ENCODE assay signal across 16 cellular contexts in genomic region chr2:216320852-216321251, GRCh38. TPM values are rescaled to one million over a fixed set of nuclear protein-coding genes. Genes with fewer than 3 reads are reported as not detected.
DNase-seq lines count a peak whose midpoint lies in the region; ATAC-seq and TF ChIP-seq lines count a peak whose summit lies in the region.
"Had no signal": no experiment of that assay in that cellular context is flagged by ENCODE, and none has a peak within 500 bp of the region (broad histone marks: within the 10 kb centered on the region; RNA-seq: fewer than 3 reads in every experiment).

No MANE protein-coding gene starts in this region.

- H3K27ac ChIP-seq in ACC112 (ENCODE audit: low read depth, low read length) (0 out of 2 replicates have a peak overlapping the region, but pooled peaks have one; percentile 27), GM23248 (peak overlapping the region; percentile 66), endodermal cell (ENCODE audit: low read depth, low read length) (no peak overlapping the region), osteoblast (ENCODE audit: low read depth, low read length) (peak overlapping the region; percentile 17), PC-3 (ENCODE audit: low read length) (no peak overlapping the region)
- H3K27ac ChIP-seq: 22Rv1; BLaER1 treated with 17β-estradiol and CSF1 and Interleukin-3, amounts not matched to agents 10 nM and 100 nM had no signal

- H2AFZ ChIP-seq in ACC112 (ENCODE audit: low read length, unreplicated experiment) (no peak overlapping the region), GM23248 (no peak overlapping the region), osteoblast (ENCODE audit: low read length) (no peak overlapping the region), PC-3 (ENCODE audit: low read length) (no peak overlapping the region)
- H2AFZ ChIP-seq: GM23338 had no signal

- no TSS peak for BruUV-seq in PC-3 (replicated peaks; lab: Mats Ljungman, UMichigan)

- WGBS in GM23248 (ENCODE audit: low coverage in 1 of 2, low lambda C conversion rate in 2 of 2, missing lambda C conversion rate in 2 of 2), 2 experiments: 83 to 84% methylated on average over 7 of the region's 7 CpGs
- 85 to 96% methylated on average over 5 to 7 of the region's 7 CpGs for WGBS in endodermal cell (ENCODE audit: insufficient coverage in 1 of 2, insufficient read length in 1 of 2), 2 experiments

- in situ Hi-C loops in GM23248 (cut with MboI): no loop called here

- H3K27me3 Mint-ChIP-seq in endodermal cell (ENCODE audit: insufficient read depth) (no peaks in the 10 kb centered on the region), nephron progenitor cell (ENCODE audit: low read depth, poor library complexity) (peaks cover 2% of the 10 kb centered on the region)

- no peaks in the 10 kb centered on the region for H3K27me3 ChIP-seq in ACC112 (ENCODE audit: insufficient read depth, low read length)
- H3K27me3 ChIP-seq in GM23248 (replicated peaks; ENCODE audit: insufficient read depth): no peaks in the 10 kb centered on the region
- no peaks in the 10 kb centered on the region for H3K27me3 ChIP-seq in endodermal cell (ENCODE audit: control insufficient read depth, insufficient read depth, low read length, poor library complexity, severe bottlenecking)
- no peaks in the 10 kb centered on the region for H3K27me3 ChIP-seq in osteoblast (ENCODE audit: insufficient read depth, low read length)
- no peaks in the 10 kb centered on the region for H3K27me3 ChIP-seq in PC-3 (ENCODE audit: low read length)
- H3K27me3 ChIP-seq: BLaER1 treated with 17β-estradiol and CSF1 and Interleukin-3, amounts not matched to agents 10 nM and 100 nM had no signal

- H3K4me3 ChIP-seq in ACC112 (ENCODE audit: low read depth, low read length): no peak overlapping the region
- no peak overlapping the region for H3K4me3 ChIP-seq in GM23248
- peak overlapping the region; percentile 67 for H3K4me3 ChIP-seq in endodermal cell (ENCODE audit: low read length)
- H3K4me3 ChIP-seq in osteoblast (ENCODE audit: insufficient read depth, low read length): no peak overlapping the region
- no peak overlapping the region for H3K4me3 ChIP-seq in PC-3 (ENCODE audit: low read length)
- H3K4me3 ChIP-seq: BLaER1 treated with 17β-estradiol and CSF1 and Interleukin-3, amounts not matched to agents 10 nM and 100 nM; GM23338 had no signal

- H3K4me2 ChIP-seq in GM23248 (ENCODE audit: unreplicated experiment) (peak overlapping the region; percentile 59), osteoblast (ENCODE audit: insufficient read depth, low read length) (no peak overlapping the region), PC-3 (ENCODE audit: low read length) (no peak overlapping the region)
- H3K4me2 ChIP-seq: BLaER1 treated with 17β-estradiol and CSF1 and Interleukin-3, amounts not matched to agents 10 nM and 100 nM; GM23338 had no signal

- H4K20me1 ChIP-seq in GM23248 (ENCODE audit: insufficient read depth) (no peaks in the 10 kb centered on the region), osteoblast (ENCODE audit: insufficient read depth, low read length) (no peaks in the 10 kb centered on the region), PC-3 (ENCODE audit: low read length) (no peaks in the 10 kb centered on the region)
- H4K20me1 ChIP-seq: BLaER1 treated with 17β-estradiol and CSF1 and Interleukin-3, amounts not matched to agents 10 nM and 100 nM had no signal

- H3K9me2 ChIP-seq in GM23248 (ENCODE audit: insufficient read depth) (no peaks in the 10 kb centered on the region), PC-3 (replicated peaks; ENCODE audit: low read length) (no peaks in the 10 kb centered on the region)

- H3K79me2 ChIP-seq in ACC112 (ENCODE audit: control insufficient read depth, insufficient read depth, low read length, unreplicated experiment) (peaks cover 17% of the 10 kb centered on the region), GM23248 (ENCODE audit: insufficient read depth) (peaks cover 50% of the 10 kb centered on the region), osteoblast (ENCODE audit: insufficient read depth, low read length) (peaks cover 7% of the 10 kb centered on the region), PC-3 (ENCODE audit: low read length) (no peaks in the 10 kb centered on the region)

- no peak for TF ChIP-seq CTCF in endodermal cell (conservative IDR thresholded peaks at IDR 0.05)
- no peak for TF ChIP-seq CTCF in osteoblast (IDR thresholded peaks at IDR 0.05; ENCODE audit: extremely low read depth, low read depth, low read length)
- TF ChIP-seq CTCF in nephron progenitor cell (IDR thresholded peaks at IDR 0.05): no peak
- no peak for TF ChIP-seq CTCF in PC-3 (conservative IDR thresholded peaks at IDR 0.05; ENCODE audit: low read depth, low read length)

- H3K9me3 ChIP-seq in GM23248 (ENCODE audit: low read depth) (no peaks in the 10 kb centered on the region), endodermal cell (ENCODE audit: control insufficient read depth, low read length) (peaks cover 39% of the 10 kb centered on the region), osteoblast (ENCODE audit: low read depth, low read length) (no peaks in the 10 kb centered on the region), PC-3 (ENCODE audit: low read length) (no peaks in the 10 kb centered on the region)
- H3K9me3 ChIP-seq: BLaER1 treated with 17β-estradiol and CSF1 and Interleukin-3, amounts not matched to agents 10 nM and 100 nM had no signal

- H3K4me1 Mint-ChIP-seq in endodermal cell: peaks cover 36% of the 10 kb centered on the region
- peaks cover 39% of the 10 kb centered on the region for H3K4me1 Mint-ChIP-seq in nephron progenitor cell

- H3F3A ChIP-seq in GM23248 (ENCODE audit: insufficient read depth) (peaks cover 30% of the 10 kb centered on the region), PC-3 (ENCODE audit: low read length, unreplicated experiment) (no peaks in the 10 kb centered on the region)

- H3K4me3 Mint-ChIP-seq in endodermal cell (no peak overlapping the region), nephron progenitor cell (no peak overlapping the region)
- H3K4me3 Mint-ChIP-seq: CD4-positive, alpha-beta memory T cell; GM23338 had no signal

- H3K4me1 ChIP-seq in ACC112 (ENCODE audit: control insufficient read depth, insufficient read depth, low read length, unreplicated experiment): peaks cover 34% of the 10 kb centered on the region
- H3K4me1 ChIP-seq in GM23248 (ENCODE audit: insufficient read depth): peaks cover 52% of the 10 kb centered on the region
- H3K4me1 ChIP-seq in endodermal cell (ENCODE audit: control insufficient read depth, insufficient read depth, low read length): peaks cover 21% of the 10 kb centered on the region
- peaks cover 40% of the 10 kb centered on the region for H3K4me1 ChIP-seq in osteoblast (ENCODE audit: insufficient read depth, low read length)
- peaks cover 14% of the 10 kb centered on the region for H3K4me1 ChIP-seq in PC-3 (ENCODE audit: insufficient read depth, low read length)

- intact Hi-C loops in PC-3 (cut with micrococcal nuclease): no loop called here

- H3K36me3 Mint-ChIP-seq in endodermal cell (ENCODE audit: low read depth): peaks cover 25% of the 10 kb centered on the region
- H3K36me3 Mint-ChIP-seq in nephron progenitor cell (ENCODE audit: low read depth): no peaks in the 10 kb centered on the region
- H3K36me3 Mint-ChIP-seq: CD4-positive, alpha-beta memory T cell had no signal

- CTCF ChIA-PET in PC-3 (lab: Charles Lee): no interaction called here

- H3K36me3 ChIP-seq in ACC112 (ENCODE audit: insufficient read depth, low read length) (0 out of 2 replicates have a peak, but pooled peaks cover 4% of the 10 kb centered on the region), GM23248 (ENCODE audit: low read depth) (no peaks in the 10 kb centered on the region), endodermal cell (ENCODE audit: control insufficient read depth, insufficient read depth, low read length) (peaks cover 34% of the 10 kb centered on the region), osteoblast (ENCODE audit: insufficient read depth, low read length) (no peaks in the 10 kb centered on the region), PC-3 (ENCODE audit: low read depth, low read length) (no peaks in the 10 kb centered on the region)
- H3K36me3 ChIP-seq: BLaER1 treated with 17β-estradiol and CSF1 and Interleukin-3, amounts not matched to agents 10 nM and 100 nM had no signal

- ATAC-seq in PC-3 (no peak), GM18909 (IDR thresholded peaks at IDR 0.05; ENCODE audit: poor library complexity, unreplicated experiment) (no peak)
- ATAC-seq: GM23338 had no signal

- peaks cover 34% of the 10 kb centered on the region for H3K9me3 Mint-ChIP-seq in endodermal cell
- H3K9me3 Mint-ChIP-seq in nephron progenitor cell: no peaks in the 10 kb centered on the region
- H3K9me3 Mint-ChIP-seq: GM23338 had no signal

- H3K9ac ChIP-seq in GM23248 (no peak overlapping the region), endodermal cell (ENCODE audit: extremely low read depth, low read length, poor library complexity, severe bottlenecking) (no peak overlapping the region), PC-3 (ENCODE audit: low read length) (no peak overlapping the region)
- H3K9ac ChIP-seq: BLaER1 treated with 17β-estradiol and CSF1 and Interleukin-3, amounts not matched to agents 10 nM and 100 nM had no signal

- no peak overlapping the region for H3K27ac Mint-ChIP-seq in endodermal cell
- H3K27ac Mint-ChIP-seq in nephron progenitor cell: no peak overlapping the region
- H3K27ac Mint-ChIP-seq: CD4-positive, alpha-beta memory T cell; GM23338 had no signal

- POLR2A ChIA-PET in PC-3 (lab: Charles Lee; ENCODE audit: unreplicated experiment): no interaction called here

- DNase-seq in GM23248: peak; percentile 68
- DNase-seq in endodermal cell: no peak
- DNase-seq in osteoblast (ENCODE audit: insufficient read length, low spot score, missing footprints): no peak
- DNase-seq in nephron progenitor cell: no peak
- no peak for DNase-seq in PC-3
- DNase-seq: CD4-positive, alpha-beta memory T cell; DMS79; EL; GDM1; H7; KG1 had no signal

RNA-seq across cellular contexts. Expression of gene MARCHF4, which starts 51.4 kb away (rescaled TPM):
- 10.6 and 14.5 TPM in 2 replicates for total RNA-seq in GM23248 (2014; rRNA removed; shearing (Covaris generic))
- 7.0 and 7.8 TPM in 2 replicates for polyA plus RNA-seq in GM23248 (2016; fragmentation: Nextera tagmentation; extraction: Ambion mirVana)
- total RNA-seq in endodermal cell: under 1 TPM; 0.51 to 0.86 TPM
- 1.5 TPM for polyA plus RNA-seq in endodermal cell (2013, experiment 1 of 2)
- polyA plus RNA-seq in endodermal cell (2013, experiment 2 of 2): 2.9 TPM
- total RNA-seq in osteoblast: 0.72 and 1.5 TPM in 2 replicates
- total RNA-seq in PC-3 (2014; rRNA removed): 1.9 and 3.7 TPM in 2 replicates
- total RNA-seq: CD4-positive, alpha-beta memory T cell had no signal
- polyA plus RNA-seq: CD4-positive, alpha-beta memory T cell had no signal

Comparison
In these comparisons a context has a peak if more than half of its experiments do, and no peak if none do; other contexts are left out.
1. H3K27ac ChIP-seq: peak in ACC112 (single experiment), GM23248 (single experiment) and osteoblast (single experiment); none in endodermal cell (single experiment) and PC-3 (single experiment).